In the genomic region with DNA sequence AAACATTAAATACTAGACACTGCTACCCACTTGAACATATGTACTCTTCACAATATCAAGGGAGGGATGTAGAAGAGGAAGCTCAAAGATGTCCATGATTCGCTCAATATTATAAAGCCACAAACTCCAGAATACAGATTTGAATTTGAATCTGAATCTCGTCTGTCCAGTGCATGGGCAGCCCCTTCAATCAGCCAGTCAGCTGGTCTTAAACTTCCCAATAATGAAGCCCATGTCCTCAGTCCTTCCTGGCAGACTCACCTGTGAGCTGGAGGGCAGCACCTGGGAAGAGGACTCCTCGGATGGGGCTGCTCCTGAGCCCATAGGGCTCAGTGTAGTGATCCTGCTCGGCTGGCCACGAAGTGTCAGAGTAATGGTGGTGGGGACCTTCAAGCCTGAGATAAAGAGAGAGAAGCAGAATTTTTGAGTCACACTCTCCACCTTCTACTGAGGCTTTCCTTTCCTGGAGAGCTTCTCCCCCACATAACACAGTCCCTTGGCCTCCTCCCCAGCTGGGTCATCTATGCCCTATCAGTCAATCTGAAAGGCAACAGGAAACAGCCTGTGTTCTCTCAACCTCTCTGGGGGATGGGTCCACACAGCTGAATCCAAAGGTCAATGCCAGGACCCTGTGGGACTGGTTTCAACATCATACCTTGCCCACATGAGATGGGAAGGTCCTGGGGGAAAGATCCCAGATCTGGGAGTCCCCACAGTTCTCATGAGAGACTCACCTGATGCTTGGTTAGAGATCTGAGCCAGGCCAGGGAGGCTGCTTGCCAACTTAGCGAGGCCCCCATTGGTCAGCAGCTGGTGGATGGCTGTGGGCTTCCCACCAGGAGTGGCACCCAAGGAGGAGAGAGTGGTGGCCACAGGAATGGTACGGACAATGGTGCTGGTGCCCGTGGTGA, we compare ENCODE assay signal across 1 cellular context.
TF ChIP-seq lines count a peak whose summit lies in the region.

No MANE protein-coding gene starts in this region.

TF ChIP-seq in HepG2, 621 proteins besides CTCF, POLR2A, EP300 and RAD21 (continued from another document and continues in another):
- TF ChIP-seq ZNF574 (CRISPR knock-in tag; IDR thresholded peaks at IDR 0.05) = peak; percentile 79
- TF ChIP-seq ARNTL (CRISPR knock-in tag; IDR thresholded peaks at IDR 0.05) = peak; percentile 84
- no peak for TF ChIP-seq FOXM1 (CRISPR knock-in tag; IDR thresholded peaks at IDR 0.05)
- no peak for TF ChIP-seq SP1 (IDR thresholded peaks at IDR 0.05)
- TF ChIP-seq SP1 (CRISPR knock-in tag; IDR thresholded peaks at IDR 0.05) = 0 out of 2 replicates have a peak, but pooled peaks have one; percentile 32
- TF ChIP-seq HMG20B (CRISPR knock-in tag; conservative IDR thresholded peaks at IDR 0.05) = peak; percentile 75; the same call in 1 of the 2 replicates
- TF ChIP-seq GABPB1 (CRISPR knock-in tag; IDR thresholded peaks at IDR 0.05) = peak; percentile 68; the same call in 1 of the 2 replicates
- TF ChIP-seq, protein P1, sequence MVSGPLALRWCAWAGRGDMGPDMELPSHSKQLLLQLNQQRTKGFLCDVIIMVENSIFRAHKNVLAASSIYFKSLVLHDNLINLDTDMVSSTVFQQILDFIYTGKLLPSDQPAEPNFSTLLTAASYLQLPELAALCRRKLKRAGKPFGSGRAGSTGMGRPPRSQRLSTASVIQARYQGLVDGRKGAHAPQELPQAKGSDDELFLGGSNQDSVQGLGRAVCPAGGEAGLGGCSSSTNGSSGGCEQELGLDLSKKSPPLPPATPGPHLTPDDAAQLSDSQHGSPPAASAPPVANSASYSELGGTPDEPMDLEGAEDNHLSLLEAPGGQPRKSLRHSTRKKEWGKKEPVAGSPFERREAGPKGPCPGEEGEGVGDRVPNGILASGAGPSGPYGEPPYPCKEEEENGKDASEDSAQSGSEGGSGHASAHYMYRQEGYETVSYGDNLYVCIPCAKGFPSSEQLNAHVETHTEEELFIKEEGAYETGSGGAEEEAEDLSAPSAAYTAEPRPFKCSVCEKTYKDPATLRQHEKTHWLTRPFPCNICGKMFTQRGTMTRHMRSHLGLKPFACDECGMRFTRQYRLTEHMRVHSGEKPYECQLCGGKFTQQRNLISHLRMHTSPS (CRISPR knock-in tag; IDR thresholded peaks at IDR 0.05; ENCODE audit: low read depth) = peak; percentile 95; the same call in 1 of the 2 replicates
- TF ChIP-seq NPAS2 (CRISPR knock-in tag; IDR thresholded peaks at IDR 0.05; ENCODE audit: borderline replicate concordance) = no peak
- TF ChIP-seq GLMP (CRISPR knock-in tag; IDR thresholded peaks at IDR 0.05; ENCODE audit: borderline replicate concordance) = no peak
- no peak for TF ChIP-seq CBX1 (IDR thresholded peaks at IDR 0.05; ENCODE audit: low read depth)
- no peak for TF ChIP-seq ZNF407 (CRISPR knock-in tag; IDR thresholded peaks at IDR 0.05; ENCODE audit: not compliant biosample characterization)
- TF ChIP-seq GTF3A (CRISPR knock-in tag; conservative IDR thresholded peaks at IDR 0.05) = no peak
- no peak for TF ChIP-seq CREB3 (CRISPR knock-in tag; IDR thresholded peaks at IDR 0.05)
- TF ChIP-seq, protein P2, sequence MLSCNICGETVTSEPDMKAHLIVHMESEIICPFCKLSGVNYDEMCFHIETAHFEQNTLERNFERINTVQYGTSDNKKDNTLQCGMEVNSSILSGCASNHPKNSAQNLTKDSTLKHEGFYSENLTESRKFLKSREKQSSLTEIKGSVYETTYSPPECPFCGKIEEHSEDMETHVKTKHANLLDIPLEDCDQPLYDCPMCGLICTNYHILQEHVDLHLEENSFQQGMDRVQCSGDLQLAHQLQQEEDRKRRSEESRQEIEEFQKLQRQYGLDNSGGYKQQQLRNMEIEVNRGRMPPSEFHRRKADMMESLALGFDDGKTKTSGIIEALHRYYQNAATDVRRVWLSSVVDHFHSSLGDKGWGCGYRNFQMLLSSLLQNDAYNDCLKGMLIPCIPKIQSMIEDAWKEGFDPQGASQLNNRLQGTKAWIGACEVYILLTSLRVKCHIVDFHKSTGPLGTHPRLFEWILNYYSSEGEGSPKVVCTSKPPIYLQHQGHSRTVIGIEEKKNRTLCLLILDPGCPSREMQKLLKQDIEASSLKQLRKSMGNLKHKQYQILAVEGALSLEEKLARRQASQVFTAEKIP (CRISPR knock-in tag; IDR thresholded peaks at IDR 0.05; ENCODE audit: borderline replicate concordance) = no peak
- TF ChIP-seq NBN (conservative IDR thresholded peaks at IDR 0.05) = no peak
- no peak for TF ChIP-seq KIAA2018 (CRISPR knock-in tag; IDR thresholded peaks at IDR 0.05; ENCODE audit: borderline replicate concordance)
- TF ChIP-seq GLI4 (CRISPR knock-in tag; IDR thresholded peaks at IDR 0.05; ENCODE audit: borderline replicate concordance) = no peak
- 0 out of 2 replicates have a peak, but pooled peaks have one; percentile 17 for TF ChIP-seq ATF7-NPFF (CRISPR knock-in tag; IDR thresholded peaks at IDR 0.05; ENCODE audit: low read depth)
- no peak for TF ChIP-seq NONO (IDR thresholded peaks at IDR 0.05)
- TF ChIP-seq NONO (CRISPR knock-in tag; conservative IDR thresholded peaks at IDR 0.05) = peak; percentile 88
- TF ChIP-seq PHF20 (CRISPR knock-in tag; IDR thresholded peaks at IDR 0.05) = no peak
